In the genomic region with DNA sequence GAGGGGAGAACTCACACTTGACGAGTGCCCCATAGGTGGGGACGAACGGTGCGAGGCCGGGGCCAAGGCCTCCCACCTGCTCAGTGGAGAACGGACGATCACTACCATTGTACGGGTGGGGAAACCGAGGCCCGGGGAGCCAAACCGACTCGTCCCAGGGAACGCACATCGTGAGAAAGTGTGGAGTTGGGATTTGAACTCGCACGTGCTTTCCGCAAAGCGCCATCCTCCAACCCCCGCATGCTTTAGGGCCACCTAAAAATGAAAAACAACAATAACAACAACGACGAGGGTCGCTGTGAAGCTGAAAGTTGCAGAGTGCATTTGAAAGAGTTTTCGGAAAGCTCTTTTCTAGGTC, we compare ENCODE assay signal across 8 cellular contexts. TPM values are rescaled to one million over a fixed set of nuclear protein-coding genes. Genes with fewer than 3 reads are reported as not detected.
DNase-seq lines count a peak whose midpoint lies in the region; ATAC-seq and TF ChIP-seq lines count a peak whose summit lies in the region.

No MANE protein-coding gene starts in this region.

- H3K4me1 ChIP-seq in ACC112 (ENCODE audit: control insufficient read depth, insufficient read depth, low read length, unreplicated experiment) (peaks cover 14% of the 10 kb centered on the region), mucosa of descending colon (ENCODE audit: low read depth) (peaks cover 36% of the 10 kb centered on the region)

- H3K9me3 ChIP-seq in mucosa of descending colon = no peaks in the 10 kb centered on the region

- TF ChIP-seq CTCF in LNCaP clone FGC (IDR thresholded peaks at IDR 0.05; ENCODE audit: control insufficient read depth, extremely low read depth, insufficient read depth) = no peak
- no peak for TF ChIP-seq CTCF in chondrocyte (IDR thresholded peaks at IDR 0.05)
- no peak for TF ChIP-seq CTCF in mucosa of descending colon (IDR thresholded peaks at IDR 0.05)

- H3K4me3 ChIP-seq in ACC112 (ENCODE audit: low read depth, low read length) (peak overlapping the region; percentile 86), LNCaP clone FGC (ENCODE audit: low read depth, low read length) (peak overlapping the region; percentile 82), mucosa of descending colon (peak overlapping the region; percentile 93)

- peaks cover 30% of the 10 kb centered on the region for H3K79me2 ChIP-seq in ACC112 (ENCODE audit: control insufficient read depth, insufficient read depth, low read length, unreplicated experiment)

- no peaks in the 10 kb centered on the region for H3K9me3 Mint-ChIP-seq in chondrocyte (ENCODE audit: low read depth)

- peak overlapping the region; percentile 94 for H3K27ac Mint-ChIP-seq in chondrocyte (ENCODE audit: unreplicated experiment)

- peaks cover 33% of the 10 kb centered on the region for H3K4me1 Mint-ChIP-seq in chondrocyte (ENCODE audit: low read depth)

- no peak overlapping the region for H3K27ac ChIP-seq in ACC112 (ENCODE audit: low read depth, low read length)

- H3K36me3 Mint-ChIP-seq in chondrocyte (ENCODE audit: low read depth) = peaks cover 3% of the 10 kb centered on the region

- ATAC-seq in mucosa of descending colon (no peak), HG03439 (IDR thresholded peaks at IDR 0.05; ENCODE audit: unreplicated experiment) (no peak), HG03139 (IDR thresholded peaks at IDR 0.05; ENCODE audit: unreplicated experiment) (no peak)

- intact Hi-C loops in mucosa of descending colon (cut with DNase I, micrococcal nuclease) = no loop called here

- no peak for DNase-seq in LNCaP clone FGC (ENCODE audit: low read depth)
- DNase-seq in chondrocyte (ENCODE audit: low spot score) = no peak
- no peak for DNase-seq in mucosa of descending colon
- no peak for DNase-seq in SKM-1 (lab: John Stamatoyannopoulos, UW; ENCODE audit: unreplicated experiment)
- no peak for DNase-seq in stimulated activated CD4-positive, alpha-beta T cell treated with anti-CD3 and anti-CD28 coated beads, Interleukin-2, amount 100 ng/mL, for 24 hours

- H3K36me3 ChIP-seq in ACC112 (ENCODE audit: insufficient read depth, low read length) = no peaks in the 10 kb centered on the region
- no peaks in the 10 kb centered on the region for H3K36me3 ChIP-seq in mucosa of descending colon (ENCODE audit: low read depth)

- no peaks in the 10 kb centered on the region for H3K27me3 ChIP-seq in ACC112 (ENCODE audit: insufficient read depth, low read length)

- peak overlapping the region; percentile 95 for H3K4me3 Mint-ChIP-seq in chondrocyte (ENCODE audit: unreplicated experiment)

- no peaks in the 10 kb centered on the region for H3K27me3 Mint-ChIP-seq in chondrocyte (ENCODE audit: low read depth)

- H2AFZ ChIP-seq in ACC112 (ENCODE audit: low read length, unreplicated experiment) = peak overlapping the region; percentile 84

RNA-seq across cellular contexts. Expression of a gene that starts 0.5 kb away (rescaled TPM):
- total RNA-seq in chondrocyte (70.5 to 105 TPM (median 73.2 TPM) in 3 replicates), mucosa of descending colon (100 to 1,000 TPM in 1 of 3 donors, 10 to 100 TPM in 2; 84.9 to 125 (median 92.3) TPM)

RNA-seq across cellular contexts. Expression of a gene that starts 6.4 kb away (rescaled TPM):
- total RNA-seq in chondrocyte (0.36 TPM in 1 of 3 replicates, not detected in the others), mucosa of descending colon (1 to 10 TPM; 2.7 to 7.3 (median 3.9) TPM)

RNA-seq across cellular contexts. Expression of a gene that starts 23.4 kb away (rescaled TPM):
- total RNA-seq in chondrocyte = 1,424 to 1,797 TPM (median 1,457 TPM) in 3 replicates
- 1,000 to 10,000 TPM; 1,251 to 1,696 (median 1,572) TPM for total RNA-seq in mucosa of descending colon

RNA-seq across cellular contexts. Expression of a gene that starts 38.6 kb away (rescaled TPM):
- total RNA-seq in chondrocyte = not detected in 3 replicates
- not detected for total RNA-seq in mucosa of descending colon

RNA-seq across cellular contexts. Expression of a gene that starts 39.0 kb away (rescaled TPM):
- total RNA-seq in chondrocyte (not detected in 3 replicates), mucosa of descending colon (not detected)
